Comparison of ENCODE assay signal across 12 cellular contexts in genomic region chr10:76296885-76297775, GRCh38.
DNase-seq lines count a peak whose midpoint lies in the region; TF ChIP-seq lines count a peak whose summit lies in the region.
"Had no signal": no experiment of that assay in that cellular context is flagged by ENCODE, and none has a peak within 500 bp of the region (broad histone marks: within the 10 kb centered on the region; RNA-seq: fewer than 3 reads in every experiment).

No MANE protein-coding gene starts in this region.

- no peak overlapping the region for H3K4me3 Mint-ChIP-seq in endothelial cell (ENCODE audit: unreplicated experiment)

- H3K4me1 Mint-ChIP-seq in endothelial cell (ENCODE audit: unreplicated experiment), result peaks cover 8% of the 10 kb centered on the region

- H3K27me3 Mint-ChIP-seq in endothelial cell (ENCODE audit: unreplicated experiment), result no peaks in the 10 kb centered on the region

- H3K14ac ChIP-seq in neuronal stem cell (ENCODE audit: low read length), result no peak overlapping the region

- no peak overlapping the region for H4K8ac ChIP-seq in neuronal stem cell (ENCODE audit: low read depth, low read length)

- H3K23ac ChIP-seq in neuronal stem cell (ENCODE audit: low read depth, low read length, poor library complexity), result no peak overlapping the region

- peaks cover 5 to 9% of the 10 kb centered on the region in 2 donors for H3K4me1 ChIP-seq in neuronal stem cell (ENCODE audit: control insufficient read depth in 2 of 2, insufficient read depth in 1 of 2, low read depth in 1 of 2, low read length in 2 of 2)

- no peaks in the 10 kb centered on the region for H3K79me1 ChIP-seq in neuronal stem cell (ENCODE audit: low read depth, low read length)

- no peak overlapping the region for H2BK120ac ChIP-seq in neuronal stem cell (ENCODE audit: low read depth, low read length)

- DNase-seq in NCI-H2029 (lab: John Stamatoyannopoulos, UW) (peak; percentile 6), NCI-H2029 treated with DMSO at 0.1 percent for 48 hours (lab: John Stamatoyannopoulos, UW) (no peak), islet precursor cell (peak; percentile 53), neuronal stem cell (ENCODE audit: low spot score) (no peak), endothelial cell (ENCODE audit: low spot score) (no peak), A172 (ENCODE audit: low spot score) (no peak), DMS114 treated with DMSO at 0.1 percent for 48 hours (lab: John Stamatoyannopoulos, UW; ENCODE audit: unreplicated experiment) (no peak)
- DNase-seq in stimulated activated CD4-positive, alpha-beta T cell treated with anti-CD3 and anti-CD28 coated beads, Interleukin-4, amount 100 ng/mL, for 1 hour, result no peak
- DNase-seq: DND-41, GDM1, KG1, NCI-H446 had no signal

- H3K9me3 Mint-ChIP-seq in endothelial cell (ENCODE audit: unreplicated experiment), result no peaks in the 10 kb centered on the region

- WGBS in neuronal stem cell (ENCODE audit: extremely low coverage in 2 of 2, insufficient read length in 2 of 2, insufficient replicate concordance in 1 of 2), 2 donors, result no CpG with 5 or more reads among the region's 7 CpGs

- H2BK15ac ChIP-seq in neuronal stem cell (ENCODE audit: low read length), result no peak overlapping the region

- TF ChIP-seq CTCF in endothelial cell (IDR thresholded peaks at IDR 0.05; ENCODE audit: unreplicated experiment), result no peak

- no peak overlapping the region for H3K4me3 ChIP-seq in neuronal stem cell (ENCODE audit: low read length in 2 of 2)

- no peak overlapping the region for H3K4ac ChIP-seq in neuronal stem cell (ENCODE audit: low read length)

- peak overlapping the region; percentile 71 for H2AFZ ChIP-seq in neuronal stem cell (ENCODE audit: low read length)

- no peak overlapping the region for H3K4me2 ChIP-seq in neuronal stem cell (ENCODE audit: insufficient read depth, low read length, poor library complexity, severe bottlenecking)

- no peaks in the 10 kb centered on the region for H3K36me3 ChIP-seq in neuronal stem cell (replicated peaks in 1 of 2; ENCODE audit: control insufficient read depth in 2 of 2, insufficient read depth in 2 of 2, low read length in 2 of 2)

- no peak overlapping the region for H3K27ac Mint-ChIP-seq in endothelial cell (ENCODE audit: unreplicated experiment)

- no peak overlapping the region for H2BK12ac ChIP-seq in neuronal stem cell (ENCODE audit: low read length)

- H3K9me3 ChIP-seq in neuronal stem cell (replicated peaks in 1 of 2; ENCODE audit: control insufficient read depth in 2 of 2, insufficient read depth in 1 of 2, low read depth in 1 of 2, low read length in 2 of 2), result no peaks in the 10 kb centered on the region

- H2BK5ac ChIP-seq in neuronal stem cell (ENCODE audit: low read length), result no peak overlapping the region

- no peak overlapping the region for H4K91ac ChIP-seq in neuronal stem cell (ENCODE audit: low read depth, low read length, poor library complexity)

- no peak overlapping the region for H3K27ac ChIP-seq in neuronal stem cell (replicated peaks; ENCODE audit: low read length)

- no peaks in the 10 kb centered on the region for H3K36me3 Mint-ChIP-seq in endothelial cell (ENCODE audit: low read depth, unreplicated experiment)

- H2AK5ac ChIP-seq in neuronal stem cell (ENCODE audit: low read depth, low read length), result no peak overlapping the region

- H3K9ac ChIP-seq in neuronal stem cell (ENCODE audit: low read depth, low read length, poor library complexity), result no peak overlapping the region

- H3K18ac ChIP-seq in neuronal stem cell (ENCODE audit: low read length), result no peak overlapping the region

- no peaks in the 10 kb centered on the region for H3K27me3 ChIP-seq in neuronal stem cell (ENCODE audit: control insufficient read depth in 3 of 3, insufficient read depth in 3 of 3, low read depth in 1 of 3, low read length in 3 of 3)

Comparison
In these comparisons a context has a peak if more than half of its experiments do, and no peak if none do; other contexts are left out.
1. DNase-seq: peak in NCI-H2029 (single experiment) and islet precursor cell (single experiment); none in NCI-H2029 treated with DMSO at 0.1 percent for 48 hours (single experiment), neuronal stem cell (single experiment), endothelial cell (single experiment), A172 (single experiment), stimulated activated CD4-positive, alpha-beta T cell treated with anti-CD3 and anti-CD28 coated beads, Interleukin-4, amount 100 ng/mL, for 1 hour (single experiment) and DMS114 treated with DMSO at 0.1 percent for 48 hours (single experiment).